13 cellular contexts compared by ENCODE assay signal in the genomic region with DNA sequence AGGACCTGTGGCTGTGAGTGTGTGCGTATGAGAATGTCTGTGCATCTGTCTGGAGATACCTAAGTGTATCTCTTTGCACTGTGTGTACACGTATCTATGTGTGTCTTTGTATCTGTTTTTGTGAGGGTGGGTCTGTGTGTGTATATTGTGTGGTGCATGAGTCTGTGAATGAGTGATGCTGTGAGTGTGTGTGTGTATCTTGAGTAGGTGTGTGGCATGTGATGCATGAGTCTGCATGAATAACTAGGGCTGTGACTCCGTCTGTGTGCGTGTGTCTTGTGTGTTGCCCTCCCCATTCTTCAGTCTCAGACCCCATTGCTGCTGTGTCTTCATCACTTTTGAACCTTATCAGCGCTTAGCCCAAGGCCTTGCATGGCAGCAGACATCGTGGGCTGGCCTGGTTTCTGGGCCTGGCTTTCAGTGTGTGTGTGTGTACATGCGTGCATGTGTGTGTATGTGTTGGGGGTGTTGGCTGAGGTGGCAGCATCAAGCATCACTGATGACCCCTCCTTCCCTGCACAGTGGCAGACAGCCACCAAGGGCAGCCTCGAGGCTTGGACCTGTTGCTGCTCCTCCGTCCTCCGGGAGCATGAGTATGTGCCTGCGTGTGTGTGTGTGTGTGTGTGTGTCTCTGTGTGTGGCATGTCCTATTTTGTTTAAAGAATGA. TPM values are rescaled to one million over a fixed set of nuclear protein-coding genes. Genes with fewer than 3 reads are reported as not detected.
DNase-seq lines count a peak whose midpoint lies in the region; ATAC-seq and TF ChIP-seq lines count a peak whose summit lies in the region.
"Had no signal": no experiment of that assay in that cellular context is flagged by ENCODE, and none has a peak within 500 bp of the region (broad histone marks: within the 10 kb centered on the region; RNA-seq: fewer than 3 reads in every experiment).

No MANE protein-coding gene starts in this region.

- no peak for TF ChIP-seq CTCF in HCT116 (IDR thresholded peaks at IDR 0.05 in 2 of 3, conservative IDR thresholded peaks at IDR 0.05 in 1 of 3; ENCODE audit: borderline replicate concordance in 1 of 3, insufficient read depth in 1 of 3, low read depth in 2 of 3, low read length in 2 of 3)
- TF ChIP-seq CTCF in prostate gland (IDR thresholded peaks at IDR 0.05): no peak
- no peak for TF ChIP-seq CTCF in GM13976 (IDR thresholded peaks at IDR 0.05; ENCODE audit: borderline replicate concordance, control extremely low read depth, extremely low read depth, insufficient read depth, missing control alignments)

- 44% methylated on average over 11 of the region's 11 CpGs for WGBS in right cardiac atrium
- 50% methylated on average over 11 of the region's 11 CpGs for WGBS in prostate gland

- no peaks in the 10 kb centered on the region for H4K20me1 ChIP-seq in HCT116 (ENCODE audit: insufficient read depth)

- TF ChIP-seq POLR2A in HCT116 (IDR thresholded peaks at IDR 0.05; ENCODE audit: borderline replicate concordance, extremely low read depth, insufficient read depth, insufficient read length) (no peak), prostate gland (IDR thresholded peaks at IDR 0.05) (no peak)

- H3K27me3 ChIP-seq in HCT116 (ENCODE audit: insufficient read depth, low read length) (no peaks in the 10 kb centered on the region), right cardiac atrium (ENCODE audit: control insufficient read depth, insufficient read depth) (no peaks in the 10 kb centered on the region), prostate gland (replicated peaks; ENCODE audit: insufficient read depth) (no peaks in the 10 kb centered on the region)

- H3K4me3 ChIP-seq in HCT116 (replicated peaks in 1 of 2; ENCODE audit: low read depth in 1 of 2, low read length in 2 of 2) (no peak overlapping the region), right cardiac atrium (ENCODE audit: low read length) (peak overlapping the region; percentile 77), prostate gland (peak overlapping the region in 1 of 2 donors; percentile 56)

- no peaks in the 10 kb centered on the region for H3K9me2 ChIP-seq in HCT116 (ENCODE audit: insufficient read depth)

- H3K9ac ChIP-seq in HCT116 (ENCODE audit: low read length): no peak overlapping the region
- H3K9ac ChIP-seq: KMS-11 had no signal

- H3K4me1 ChIP-seq in HCT116 (ENCODE audit: control insufficient read depth in 1 of 2, insufficient read depth in 2 of 2, low read length in 2 of 2) (peaks cover 3 to 16% of the 10 kb centered on the region in 2 experiments; a peak in 3 of 4 replicates), right cardiac atrium (ENCODE audit: control insufficient read depth, insufficient read depth, low read length) (peaks cover 19% of the 10 kb centered on the region), prostate gland (replicated peaks) (peaks cover 5% of the 10 kb centered on the region)

- H3K9me3 ChIP-seq in HCT116 (ENCODE audit: control insufficient read depth in 1 of 2, insufficient read depth in 1 of 2, low read depth in 1 of 2, low read length in 2 of 2): no peaks in the 10 kb centered on the region
- no peaks in the 10 kb centered on the region for H3K9me3 ChIP-seq in right cardiac atrium (ENCODE audit: control insufficient read depth, low read length)
- no peaks in the 10 kb centered on the region for H3K9me3 ChIP-seq in prostate gland

- DNase-seq in HCT116 (ENCODE audit: low read depth, low spot score) (no peak), amniotic epithelial cell (ENCODE audit: low read depth) (peak; percentile 9), right cardiac atrium (peak; percentile 57 to 88 (median 83)), prostate gland (ENCODE audit: low spot score) (peak; percentile 45), DMS79 treated with DMSO at 0.1 percent for 48 hours (lab: John Stamatoyannopoulos, UW) (no peak), NOMO-1 treated with DMSO at 0.1 percent for 48 hours (lab: John Stamatoyannopoulos, UW; ENCODE audit: unreplicated experiment) (no peak), GM13976 (ENCODE audit: low spot score) (no peak), NCI-H1694 (lab: John Stamatoyannopoulos, UW) (no peak)
- DNase-seq: activated CD4-positive, alpha-beta T cell treated with anti-CD3 and anti-CD28 coated beads, Interleukin-2, amount 50 U/mL, for 1 hour; PC-3; stimulated activated CD4-positive, alpha-beta T cell treated with anti-CD3 and anti-CD28 coated beads, Interleukin-4, amount 100 ng/mL, for 24 hours had no signal

- no peak overlapping the region for H3K27ac ChIP-seq in HCT116 (ENCODE audit: low read depth, low read length)
- peak overlapping the region; percentile 18 for H3K27ac ChIP-seq in right cardiac atrium (ENCODE audit: low read length)
- no peak overlapping the region for H3K27ac ChIP-seq in prostate gland
- H3K27ac ChIP-seq: KMS-11 had no signal

- RAD21 ChIA-PET in HCT116 (lab: Charles Lee; ENCODE audit: low non-redundant PET in 1 of 2, low total read pairs in 2 of 2, uncharacterized antibody in 2 of 2, unreplicated experiment in 2 of 2): no interaction called here

- H3K4me2 ChIP-seq in HCT116 (ENCODE audit: low read length): peak overlapping the region; percentile 98
- H3K4me2 ChIP-seq: KMS-11 had no signal

- CTCF ChIA-PET in HCT116 (lab: Charles Lee): interaction anchor here (1.3 kb wide), 1 partner anchor 35 kb away, joined by 5 read pairs; no protein-coding TSS in a partner anchor

- in situ Hi-C loops in GM13976 (cut with MboI; ENCODE audit: low sequenced_read_pairs, unreplicated experiment): no loop called here

- intact Hi-C loops in HCT116 (cut with micrococcal nuclease) (no loop called here), right cardiac atrium (cut with DNase I) (loop anchor here in 1 of 4 donors (5.0 kb wide), 1 partner anchor 40 kb away; no protein-coding TSS in a partner anchor), prostate gland (cut with DNase I) (no loop called here)

- TSS peak; percentile 38 for BruUV-seq in HCT116 (replicated peaks; lab: Mats Ljungman, UMichigan)

- POLR2A ChIA-PET in HCT116 (lab: Charles Lee): no interaction called here

- no peaks in the 10 kb centered on the region for H3K79me2 ChIP-seq in HCT116 (ENCODE audit: insufficient read depth, low read length)

- ATAC-seq in HCT116 (no peak), right cardiac atrium (peak; percentile 3 to 7)
- ATAC-seq: PC-3 had no signal

- no peak for TF ChIP-seq RAD21 in HCT116 (IDR thresholded peaks at IDR 0.05; ENCODE audit: low read depth)

- H3K36me3 ChIP-seq in HCT116 (ENCODE audit: control insufficient read depth in 1 of 2, insufficient read depth in 2 of 2, low read length in 2 of 2) (no peaks in the 10 kb centered on the region), prostate gland (no peaks in the 10 kb centered on the region)

- H2AFZ ChIP-seq in HCT116 (ENCODE audit: low read depth, low read length, poor library complexity, severe bottlenecking): no peak overlapping the region

TF ChIP-seq in HCT116, 20 proteins besides CTCF, POLR2A, EP300 and RAD21 (continues in another document):
- TF ChIP-seq CEBPB (IDR thresholded peaks at IDR 0.05; ENCODE audit: low read depth) (no peak), ZFX (IDR thresholded peaks at IDR 0.05) (no peak), POLR2AphosphoS5 (IDR thresholded peaks at IDR 0.05; ENCODE audit: low read depth, low read length) (no peak), YY1 (IDR thresholded peaks at IDR 0.05; ENCODE audit: extremely low read depth, insufficient replicate concordance, low read depth, low read length) (no peak), EZH2 (IDR thresholded peaks at IDR 0.05) (no peak), FOSL1 (IDR thresholded peaks at IDR 0.05; ENCODE audit: low read depth) (no peak), ATF3 (IDR thresholded peaks at IDR 0.05) (no peak), ELF1 (IDR thresholded peaks at IDR 0.05; ENCODE audit: borderline replicate concordance, low read depth) (no peak), EGR1 (IDR thresholded peaks at IDR 0.05; ENCODE audit: low read depth) (no peak), SIN3A (IDR thresholded peaks at IDR 0.05; ENCODE audit: low read depth) (no peak), MAX (IDR thresholded peaks at IDR 0.05) (no peak), ZBTB33 (IDR thresholded peaks at IDR 0.05; ENCODE audit: extremely low read depth, insufficient replicate concordance, low read length) (no peak), ZNF274 (IDR thresholded peaks at IDR 0.05; ENCODE audit: low read depth, low read length) (no peak), SRF (IDR thresholded peaks at IDR 0.05; ENCODE audit: low read depth) (no peak), SP1 (IDR thresholded peaks at IDR 0.05; ENCODE audit: low read depth) (no peak), EZH2phosphoT487 (IDR thresholded peaks at IDR 0.05; ENCODE audit: borderline replicate concordance) (no peak)

RNA-seq across cellular contexts. Expression of gene SGSM1, which starts 1.4 kb away (rescaled TPM):
- total RNA-seq in HCT116 (2021; ENCODE audit: unreplicated experiment) (5.1 TPM), right cardiac atrium (10 to 100 TPM; 16.0 to 47.5 (median 36.7) TPM), prostate gland (1 to 10 TPM; 4.1 to 7.7 TPM)
- polyA plus RNA-seq in HCT116 (2012): 4.2 and 4.5 TPM in 2 replicates
- 15.0 TPM for polyA plus RNA-seq in right cardiac atrium

RNA-seq across cellular contexts. Expression of gene PIWIL3, which starts 32.9 kb away (rescaled TPM):
- total RNA-seq in HCT116 (2021; ENCODE audit: unreplicated experiment) (not detected), right cardiac atrium (not detected), prostate gland (under 1 TPM in 1 of 2 donors, not detected in 1; 0.40 TPM)
- not detected in 2 replicates for polyA plus RNA-seq in HCT116 (2012)
- polyA plus RNA-seq in right cardiac atrium: not detected
- total RNA-seq: liver, PC-3 had no signal
- polyA plus RNA-seq: liver had no signal

Comparison
In these comparisons a context has a peak if more than half of its experiments do, and no peak if none do; other contexts are left out.
1. DNase-seq: peak in amniotic epithelial cell (single experiment), right cardiac atrium (3 of 3) and prostate gland (single experiment); none in HCT116 (single experiment), DMS79 treated with DMSO at 0.1 percent for 48 hours (single experiment), NOMO-1 treated with DMSO at 0.1 percent for 48 hours (single experiment), GM13976 (single experiment) and NCI-H1694 (single experiment).